Comparison of ENCODE assay signal across 1 cellular context in the genomic region with DNA sequence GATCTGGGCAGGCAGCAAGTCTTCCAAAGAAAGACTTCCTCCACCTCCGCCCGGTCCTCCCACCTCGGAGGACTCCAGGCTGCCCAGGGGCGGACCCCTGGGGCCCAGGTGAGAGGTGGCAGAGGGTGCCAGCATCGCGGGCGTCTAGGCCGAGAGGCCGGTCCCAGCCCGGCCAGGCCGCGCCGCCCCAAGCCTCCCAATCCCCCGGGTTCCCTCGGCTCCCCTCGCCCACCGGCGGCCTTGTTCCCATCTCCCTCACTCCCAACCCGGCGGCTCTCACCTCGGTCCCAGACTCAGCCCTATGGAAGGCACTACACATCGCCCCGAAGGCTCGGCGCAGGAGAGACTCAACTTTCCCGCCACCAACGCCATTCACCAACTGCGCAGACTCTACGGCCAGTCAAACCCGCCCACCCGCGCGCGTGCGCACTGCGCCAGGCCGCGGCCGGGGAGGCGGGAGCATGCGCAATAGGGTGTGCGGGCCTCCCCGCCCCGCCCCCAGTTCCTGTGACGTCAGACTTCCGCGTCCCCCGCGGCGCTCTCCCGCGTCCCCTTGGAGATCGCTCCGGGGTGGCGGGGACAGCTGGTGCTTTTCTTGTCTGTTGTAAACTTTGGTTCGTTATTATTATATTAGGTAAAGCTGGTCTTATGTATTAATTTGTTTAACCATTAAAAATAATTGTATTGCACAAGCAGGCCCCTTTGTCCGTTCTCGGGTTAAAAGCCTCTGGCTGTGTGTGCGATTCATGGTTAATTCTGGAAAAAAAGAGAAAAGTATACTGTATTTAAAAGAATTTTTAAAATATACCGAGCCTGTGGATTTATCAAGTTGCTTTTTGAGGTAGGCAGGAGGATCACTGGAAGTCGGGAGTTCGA.
A peak's percentile ranks its signal among the peaks of the same experiment; 100 is the strongest.
TF ChIP-seq lines count a peak whose summit lies in the region.

A gene (minus strand): TSS at position 381 of the 876 bp plus-strand sequence. CDS start 62 bp downstream, at position 319.

TF ChIP-seq in HepG2, 621 proteins besides CTCF, POLR2A, EP300 and RAD21 (continued from another document and continues in another):
- TF ChIP-seq, protein P1, sequence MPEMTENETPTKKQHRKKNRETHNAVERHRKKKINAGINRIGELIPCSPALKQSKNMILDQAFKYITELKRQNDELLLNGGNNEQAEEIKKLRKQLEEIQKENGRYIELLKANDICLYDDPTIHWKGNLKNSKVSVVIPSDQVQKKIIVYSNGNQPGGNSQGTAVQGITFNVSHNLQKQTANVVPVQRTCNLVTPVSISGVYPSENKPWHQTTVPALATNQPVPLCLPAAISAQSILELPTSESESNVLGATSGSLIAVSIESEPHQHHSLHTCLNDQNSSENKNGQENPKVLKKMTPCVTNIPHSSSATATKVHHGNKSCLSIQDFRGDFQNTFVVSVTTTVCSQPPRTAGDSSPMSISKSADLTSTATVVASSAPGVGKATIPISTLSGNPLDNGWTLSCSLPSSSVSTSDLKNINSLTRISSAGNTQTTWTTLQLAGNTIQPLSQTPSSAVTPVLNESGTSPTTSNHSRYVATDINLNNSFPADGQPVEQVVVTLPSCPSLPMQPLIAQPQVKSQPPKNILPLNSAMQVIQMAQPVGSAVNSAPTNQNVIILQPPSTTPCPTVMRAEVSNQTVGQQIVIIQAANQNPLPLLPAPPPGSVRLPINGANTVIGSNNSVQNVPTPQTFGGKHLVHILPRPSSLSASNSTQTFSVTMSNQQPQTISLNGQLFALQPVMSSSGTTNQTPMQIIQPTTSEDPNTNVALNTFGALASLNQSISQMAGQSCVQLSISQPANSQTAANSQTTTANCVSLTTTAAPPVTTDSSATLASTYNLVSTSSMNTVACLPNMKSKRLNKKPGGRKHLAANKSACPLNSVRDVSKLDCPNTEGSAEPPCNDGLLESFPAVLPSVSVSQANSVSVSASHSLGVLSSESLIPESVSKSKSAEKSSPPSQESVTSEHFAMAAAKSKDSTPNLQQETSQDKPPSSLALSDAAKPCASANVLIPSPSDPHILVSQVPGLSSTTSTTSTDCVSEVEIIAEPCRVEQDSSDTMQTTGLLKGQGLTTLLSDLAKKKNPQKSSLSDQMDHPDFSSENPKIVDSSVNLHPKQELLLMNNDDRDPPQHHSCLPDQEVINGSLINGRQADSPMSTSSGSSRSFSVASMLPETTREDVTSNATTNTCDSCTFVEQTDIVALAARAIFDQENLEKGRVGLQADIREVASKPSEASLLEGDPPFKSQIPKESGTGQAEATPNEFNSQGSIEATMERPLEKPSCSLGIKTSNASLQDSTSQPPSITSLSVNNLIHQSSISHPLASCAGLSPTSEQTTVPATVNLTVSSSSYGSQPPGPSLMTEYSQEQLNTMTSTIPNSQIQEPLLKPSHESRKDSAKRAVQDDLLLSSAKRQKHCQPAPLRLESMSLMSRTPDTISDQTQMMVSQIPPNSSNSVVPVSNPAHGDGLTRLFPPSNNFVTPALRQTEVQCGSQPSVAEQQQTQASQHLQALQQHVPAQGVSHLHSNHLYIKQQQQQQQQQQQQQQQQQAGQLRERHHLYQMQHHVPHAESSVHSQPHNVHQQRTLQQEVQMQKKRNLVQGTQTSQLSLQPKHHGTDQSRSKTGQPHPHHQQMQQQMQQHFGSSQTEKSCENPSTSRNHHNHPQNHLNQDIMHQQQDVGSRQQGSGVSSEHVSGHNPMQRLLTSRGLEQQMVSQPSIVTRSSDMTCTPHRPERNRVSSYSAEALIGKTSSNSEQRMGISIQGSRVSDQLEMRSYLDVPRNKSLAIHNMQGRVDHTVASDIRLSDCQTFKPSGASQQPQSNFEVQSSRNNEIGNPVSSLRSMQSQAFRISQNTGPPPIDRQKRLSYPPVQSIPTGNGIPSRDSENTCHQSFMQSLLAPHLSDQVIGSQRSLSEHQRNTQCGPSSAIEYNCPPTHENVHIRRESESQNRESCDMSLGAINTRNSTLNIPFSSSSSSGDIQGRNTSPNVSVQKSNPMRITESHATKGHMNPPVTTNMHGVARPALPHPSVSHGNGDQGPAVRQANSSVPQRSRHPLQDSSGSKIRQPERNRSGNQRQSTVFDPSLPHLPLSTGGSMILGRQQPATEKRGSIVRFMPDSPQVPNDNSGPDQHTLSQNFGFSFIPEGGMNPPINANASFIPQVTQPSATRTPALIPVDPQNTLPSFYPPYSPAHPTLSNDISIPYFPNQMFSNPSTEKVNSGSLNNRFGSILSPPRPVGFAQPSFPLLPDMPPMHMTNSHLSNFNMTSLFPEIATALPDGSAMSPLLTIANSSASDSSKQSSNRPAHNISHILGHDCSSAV (CRISPR knock-in tag; IDR thresholded peaks at IDR 0.05; ENCODE audit: borderline replicate concordance): no peak
- TF ChIP-seq KAT7 (CRISPR knock-in tag; IDR thresholded peaks at IDR 0.05; ENCODE audit: borderline replicate concordance): 0 out of 2 replicates have a peak, but pooled peaks have one; percentile 30
- peak; percentile 64 for TF ChIP-seq ZNF317 (CRISPR knock-in tag; IDR thresholded peaks at IDR 0.05)
- TF ChIP-seq ZNF678 (CRISPR knock-in tag; IDR thresholded peaks at IDR 0.05): 0 out of 2 replicates have a peak, but pooled peaks have one; percentile 78
- TF ChIP-seq ZNF777 (CRISPR knock-in tag; IDR thresholded peaks at IDR 0.05): peak; percentile 82
- 0 out of 2 replicates have a peak, but pooled peaks have one; percentile 23 for TF ChIP-seq NFKBIZ (CRISPR knock-in tag; IDR thresholded peaks at IDR 0.05)
- TF ChIP-seq, protein P2, sequence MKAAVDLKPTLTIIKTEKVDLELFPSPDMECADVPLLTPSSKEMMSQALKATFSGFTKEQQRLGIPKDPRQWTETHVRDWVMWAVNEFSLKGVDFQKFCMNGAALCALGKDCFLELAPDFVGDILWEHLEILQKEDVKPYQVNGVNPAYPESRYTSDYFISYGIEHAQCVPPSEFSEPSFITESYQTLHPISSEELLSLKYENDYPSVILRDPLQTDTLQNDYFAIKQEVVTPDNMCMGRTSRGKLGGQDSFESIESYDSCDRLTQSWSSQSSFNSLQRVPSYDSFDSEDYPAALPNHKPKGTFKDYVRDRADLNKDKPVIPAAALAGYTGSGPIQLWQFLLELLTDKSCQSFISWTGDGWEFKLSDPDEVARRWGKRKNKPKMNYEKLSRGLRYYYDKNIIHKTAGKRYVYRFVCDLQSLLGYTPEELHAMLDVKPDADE (CRISPR knock-in tag; IDR thresholded peaks at IDR 0.05): peak; percentile 80; the same call in 1 of the 2 replicates
- no peak for TF ChIP-seq ZEB1 (IDR thresholded peaks at IDR 0.05; ENCODE audit: insufficient replicate concordance, low read depth)
- peak; percentile 50; the same call in 1 of the 2 replicates for TF ChIP-seq ZNF124 (CRISPR knock-in tag; IDR thresholded peaks at IDR 0.05)
- peak; percentile 54; the same call in 1 of the 2 replicates for TF ChIP-seq BRCA1 (CRISPR knock-in tag; IDR thresholded peaks at IDR 0.05)
- TF ChIP-seq, protein P3, sequence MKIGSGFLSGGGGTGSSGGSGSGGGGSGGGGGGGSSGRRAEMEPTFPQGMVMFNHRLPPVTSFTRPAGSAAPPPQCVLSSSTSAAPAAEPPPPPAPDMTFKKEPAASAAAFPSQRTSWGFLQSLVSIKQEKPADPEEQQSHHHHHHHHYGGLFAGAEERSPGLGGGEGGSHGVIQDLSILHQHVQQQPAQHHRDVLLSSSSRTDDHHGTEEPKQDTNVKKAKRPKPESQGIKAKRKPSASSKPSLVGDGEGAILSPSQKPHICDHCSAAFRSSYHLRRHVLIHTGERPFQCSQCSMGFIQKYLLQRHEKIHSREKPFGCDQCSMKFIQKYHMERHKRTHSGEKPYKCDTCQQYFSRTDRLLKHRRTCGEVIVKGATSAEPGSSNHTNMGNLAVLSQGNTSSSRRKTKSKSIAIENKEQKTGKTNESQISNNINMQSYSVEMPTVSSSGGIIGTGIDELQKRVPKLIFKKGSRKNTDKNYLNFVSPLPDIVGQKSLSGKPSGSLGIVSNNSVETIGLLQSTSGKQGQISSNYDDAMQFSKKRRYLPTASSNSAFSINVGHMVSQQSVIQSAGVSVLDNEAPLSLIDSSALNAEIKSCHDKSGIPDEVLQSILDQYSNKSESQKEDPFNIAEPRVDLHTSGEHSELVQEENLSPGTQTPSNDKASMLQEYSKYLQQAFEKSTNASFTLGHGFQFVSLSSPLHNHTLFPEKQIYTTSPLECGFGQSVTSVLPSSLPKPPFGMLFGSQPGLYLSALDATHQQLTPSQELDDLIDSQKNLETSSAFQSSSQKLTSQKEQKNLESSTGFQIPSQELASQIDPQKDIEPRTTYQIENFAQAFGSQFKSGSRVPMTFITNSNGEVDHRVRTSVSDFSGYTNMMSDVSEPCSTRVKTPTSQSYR (CRISPR knock-in tag; IDR thresholded peaks at IDR 0.05; ENCODE audit: borderline replicate concordance): peak; percentile 88
- peak; percentile 24 for TF ChIP-seq PHF5A (CRISPR knock-in tag; IDR thresholded peaks at IDR 0.05; ENCODE audit: low read depth, unreplicated experiment)
- 0 out of 2 replicates have a peak, but pooled peaks have one; percentile 70 for TF ChIP-seq ZNF547 (CRISPR knock-in tag; IDR thresholded peaks at IDR 0.05)
- TF ChIP-seq BRD4 (CRISPR knock-in tag; IDR thresholded peaks at IDR 0.05): peak; percentile 82; the same call in 1 of the 2 replicates
- TF ChIP-seq ZNF720 (CRISPR knock-in tag; IDR thresholded peaks at IDR 0.05): no peak
- TF ChIP-seq PHF20 (CRISPR knock-in tag; IDR thresholded peaks at IDR 0.05): peak; percentile 90
- TF ChIP-seq ZNF747 (CRISPR knock-in tag; IDR thresholded peaks at IDR 0.05; ENCODE audit: borderline replicate concordance): peak; percentile 49; the same call in 1 of the 2 replicates
- peak; percentile 85; the same call in 1 of the 2 replicates for TF ChIP-seq ZNF782 (CRISPR knock-in tag; IDR thresholded peaks at IDR 0.05; ENCODE audit: borderline replicate concordance)
- TF ChIP-seq, protein P4, sequence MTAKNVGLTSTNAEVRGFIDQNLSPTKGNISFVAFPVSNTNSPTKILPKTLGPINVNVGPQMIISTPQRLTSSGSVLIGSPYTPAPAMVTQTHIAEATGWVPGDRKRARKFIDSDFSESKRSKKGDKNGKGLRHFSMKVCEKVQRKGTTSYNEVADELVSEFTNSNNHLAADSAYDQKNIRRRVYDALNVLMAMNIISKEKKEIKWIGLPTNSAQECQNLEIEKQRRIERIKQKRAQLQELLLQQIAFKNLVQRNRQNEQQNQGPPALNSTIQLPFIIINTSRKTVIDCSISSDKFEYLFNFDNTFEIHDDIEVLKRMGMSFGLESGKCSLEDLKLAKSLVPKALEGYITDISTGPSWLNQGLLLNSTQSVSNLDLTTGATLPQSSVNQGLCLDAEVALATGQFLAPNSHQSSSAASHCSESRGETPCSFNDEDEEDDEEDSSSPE (CRISPR knock-in tag; IDR thresholded peaks at IDR 0.05): peak; percentile 100
- TF ChIP-seq ZNF737 (CRISPR knock-in tag; IDR thresholded peaks at IDR 0.05; ENCODE audit: borderline replicate concordance): no peak
- TF ChIP-seq, protein P5, sequence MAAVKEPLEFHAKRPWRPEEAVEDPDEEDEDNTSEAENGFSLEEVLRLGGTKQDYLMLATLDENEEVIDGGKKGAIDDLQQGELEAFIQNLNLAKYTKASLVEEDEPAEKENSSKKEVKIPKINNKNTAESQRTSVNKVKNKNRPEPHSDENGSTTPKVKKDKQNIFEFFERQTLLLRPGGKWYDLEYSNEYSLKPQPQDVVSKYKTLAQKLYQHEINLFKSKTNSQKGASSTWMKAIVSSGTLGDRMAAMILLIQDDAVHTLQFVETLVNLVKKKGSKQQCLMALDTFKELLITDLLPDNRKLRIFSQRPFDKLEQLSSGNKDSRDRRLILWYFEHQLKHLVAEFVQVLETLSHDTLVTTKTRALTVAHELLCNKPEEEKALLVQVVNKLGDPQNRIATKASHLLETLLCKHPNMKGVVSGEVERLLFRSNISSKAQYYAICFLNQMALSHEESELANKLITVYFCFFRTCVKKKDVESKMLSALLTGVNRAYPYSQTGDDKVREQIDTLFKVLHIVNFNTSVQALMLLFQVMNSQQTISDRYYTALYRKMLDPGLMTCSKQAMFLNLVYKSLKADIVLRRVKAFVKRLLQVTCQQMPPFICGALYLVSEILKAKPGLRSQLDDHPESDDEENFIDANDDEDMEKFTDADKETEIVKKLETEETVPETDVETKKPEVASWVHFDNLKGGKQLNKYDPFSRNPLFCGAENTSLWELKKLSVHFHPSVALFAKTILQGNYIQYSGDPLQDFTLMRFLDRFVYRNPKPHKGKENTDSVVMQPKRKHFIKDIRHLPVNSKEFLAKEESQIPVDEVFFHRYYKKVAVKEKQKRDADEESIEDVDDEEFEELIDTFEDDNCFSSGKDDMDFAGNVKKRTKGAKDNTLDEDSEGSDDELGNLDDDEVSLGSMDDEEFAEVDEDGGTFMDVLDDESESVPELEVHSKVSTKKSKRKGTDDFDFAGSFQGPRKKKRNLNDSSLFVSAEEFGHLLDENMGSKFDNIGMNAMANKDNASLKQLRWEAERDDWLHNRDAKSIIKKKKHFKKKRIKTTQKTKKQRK (IDR thresholded peaks at IDR 0.05; ENCODE audit: low read length): no peak
- no peak for TF ChIP-seq RAD51 (IDR thresholded peaks at IDR 0.05; ENCODE audit: borderline replicate concordance)
- TF ChIP-seq, protein P6, sequence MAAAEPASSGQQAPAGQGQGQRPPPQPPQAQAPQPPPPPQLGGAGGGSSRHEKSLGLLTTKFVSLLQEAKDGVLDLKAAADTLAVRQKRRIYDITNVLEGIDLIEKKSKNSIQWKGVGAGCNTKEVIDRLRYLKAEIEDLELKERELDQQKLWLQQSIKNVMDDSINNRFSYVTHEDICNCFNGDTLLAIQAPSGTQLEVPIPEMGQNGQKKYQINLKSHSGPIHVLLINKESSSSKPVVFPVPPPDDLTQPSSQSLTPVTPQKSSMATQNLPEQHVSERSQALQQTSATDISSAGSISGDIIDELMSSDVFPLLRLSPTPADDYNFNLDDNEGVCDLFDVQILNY (CRISPR knock-in tag; conservative IDR thresholded peaks at IDR 0.05): peak; percentile 99
- peak; percentile 74 for TF ChIP-seq ZNF781 (CRISPR knock-in tag; IDR thresholded peaks at IDR 0.05; ENCODE audit: borderline replicate concordance, not compliant biosample characterization)
- TF ChIP-seq, protein P7, sequence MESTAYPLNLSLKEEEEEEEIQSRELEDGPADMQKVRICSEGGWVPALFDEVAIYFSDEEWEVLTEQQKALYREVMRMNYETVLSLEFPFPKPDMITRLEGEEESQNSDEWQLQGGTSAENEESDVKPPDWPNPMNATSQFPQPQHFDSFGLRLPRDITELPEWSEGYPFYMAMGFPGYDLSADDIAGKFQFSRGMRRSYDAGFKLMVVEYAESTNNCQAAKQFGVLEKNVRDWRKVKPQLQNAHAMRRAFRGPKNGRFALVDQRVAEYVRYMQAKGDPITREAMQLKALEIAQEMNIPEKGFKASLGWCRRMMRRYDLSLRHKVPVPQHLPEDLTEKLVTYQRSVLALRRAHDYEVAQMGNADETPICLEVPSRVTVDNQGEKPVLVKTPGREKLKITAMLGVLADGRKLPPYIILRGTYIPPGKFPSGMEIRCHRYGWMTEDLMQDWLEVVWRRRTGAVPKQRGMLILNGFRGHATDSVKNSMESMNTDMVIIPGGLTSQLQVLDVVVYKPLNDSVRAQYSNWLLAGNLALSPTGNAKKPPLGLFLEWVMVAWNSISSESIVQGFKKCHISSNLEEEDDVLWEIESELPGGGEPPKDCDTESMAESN (CRISPR knock-in tag; conservative IDR thresholded peaks at IDR 0.05): peak; percentile 45; the same call in 1 of the 2 replicates
- peak; percentile 54 for TF ChIP-seq KDM3A (CRISPR knock-in tag; IDR thresholded peaks at IDR 0.05; ENCODE audit: low read depth)
- TF ChIP-seq, protein P8, sequence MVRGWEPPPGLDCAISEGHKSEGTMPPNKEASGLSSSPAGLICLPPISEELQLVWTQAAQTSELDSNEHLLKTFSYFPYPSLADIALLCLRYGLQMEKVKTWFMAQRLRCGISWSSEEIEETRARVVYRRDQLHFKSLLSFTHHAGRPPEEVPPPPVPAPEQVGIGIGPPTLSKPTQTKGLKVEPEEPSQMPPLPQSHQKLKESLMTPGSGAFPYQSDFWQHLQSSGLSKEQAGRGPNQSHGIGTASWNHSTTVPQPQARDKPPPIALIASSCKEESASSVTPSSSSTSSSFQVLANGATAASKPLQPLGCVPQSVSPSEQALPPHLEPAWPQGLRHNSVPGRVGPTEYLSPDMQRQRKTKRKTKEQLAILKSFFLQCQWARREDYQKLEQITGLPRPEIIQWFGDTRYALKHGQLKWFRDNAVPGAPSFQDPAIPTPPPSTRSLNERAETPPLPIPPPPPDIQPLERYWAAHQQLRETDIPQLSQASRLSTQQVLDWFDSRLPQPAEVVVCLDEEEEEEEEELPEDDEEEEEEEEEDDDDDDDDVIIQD (CRISPR knock-in tag; IDR thresholded peaks at IDR 0.05; ENCODE audit: low read depth): peak; percentile 45; the same call in 1 of the 2 replicates
- peak; percentile 76; the same call in 1 of the 2 replicates for TF ChIP-seq TMF1 (CRISPR knock-in tag; IDR thresholded peaks at IDR 0.05; ENCODE audit: low read depth)
